1 cellular context compared by ENCODE assay signal in genomic region chr2:215702116-215702905, GRCh38.
TF ChIP-seq lines count a peak whose summit lies in the region.

No MANE protein-coding gene starts in this region.

TF ChIP-seq in HepG2, 621 proteins besides CTCF, POLR2A, EP300 and RAD21 (continued from another document and continues in another):
- TF ChIP-seq, protein P1, sequence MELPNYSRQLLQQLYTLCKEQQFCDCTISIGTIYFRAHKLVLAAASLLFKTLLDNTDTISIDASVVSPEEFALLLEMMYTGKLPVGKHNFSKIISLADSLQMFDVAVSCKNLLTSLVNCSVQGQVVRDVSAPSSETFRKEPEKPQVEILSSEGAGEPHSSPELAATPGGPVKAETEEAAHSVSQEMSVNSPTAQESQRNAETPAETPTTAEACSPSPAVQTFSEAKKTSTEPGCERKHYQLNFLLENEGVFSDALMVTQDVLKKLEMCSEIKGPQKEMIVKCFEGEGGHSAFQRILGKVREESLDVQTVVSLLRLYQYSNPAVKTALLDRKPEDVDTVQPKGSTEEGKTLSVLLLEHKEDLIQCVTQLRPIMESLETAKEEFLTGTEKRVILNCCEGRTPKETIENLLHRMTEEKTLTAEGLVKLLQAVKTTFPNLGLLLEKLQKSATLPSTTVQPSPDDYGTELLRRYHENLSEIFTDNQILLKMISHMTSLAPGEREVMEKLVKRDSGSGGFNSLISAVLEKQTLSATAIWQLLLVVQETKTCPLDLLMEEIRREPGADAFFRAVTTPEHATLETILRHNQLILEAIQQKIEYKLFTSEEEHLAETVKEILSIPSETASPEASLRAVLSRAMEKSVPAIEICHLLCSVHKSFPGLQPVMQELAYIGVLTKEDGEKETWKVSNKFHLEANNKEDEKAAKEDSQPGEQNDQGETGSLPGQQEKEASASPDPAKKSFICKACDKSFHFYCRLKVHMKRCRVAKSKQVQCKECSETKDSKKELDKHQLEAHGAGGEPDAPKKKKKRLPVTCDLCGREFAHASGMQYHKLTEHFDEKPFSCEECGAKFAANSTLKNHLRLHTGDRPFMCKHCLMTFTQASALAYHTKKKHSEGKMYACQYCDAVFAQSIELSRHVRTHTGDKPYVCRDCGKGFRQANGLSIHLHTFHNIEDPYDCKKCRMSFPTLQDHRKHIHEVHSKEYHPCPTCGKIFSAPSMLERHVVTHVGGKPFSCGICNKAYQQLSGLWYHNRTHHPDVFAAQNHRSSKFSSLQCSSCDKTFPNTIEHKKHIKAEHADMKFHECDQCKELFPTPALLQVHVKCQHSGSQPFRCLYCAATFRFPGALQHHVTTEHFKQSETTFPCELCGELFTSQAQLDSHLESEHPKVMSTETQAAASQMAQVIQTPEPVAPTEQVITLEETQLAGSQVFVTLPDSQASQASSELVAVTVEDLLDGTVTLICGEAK (IDR thresholded peaks at IDR 0.05), result no peak
- TF ChIP-seq, protein P1 (CRISPR knock-in tag; IDR thresholded peaks at IDR 0.05), result no peak
- TF ChIP-seq STAT5B (CRISPR knock-in tag; IDR thresholded peaks at IDR 0.05) (no peak), ZNF530 (CRISPR knock-in tag; IDR thresholded peaks at IDR 0.05; ENCODE audit: low read depth) (no peak), GATAD2A (CRISPR knock-in tag; IDR thresholded peaks at IDR 0.05) (peak; percentile 66), KMT2B (CRISPR knock-in tag; IDR thresholded peaks at IDR 0.05) (no peak), NR2F2 (IDR thresholded peaks at IDR 0.05; ENCODE audit: borderline replicate concordance, low read depth) (no peak), BRCA1 (CRISPR knock-in tag; IDR thresholded peaks at IDR 0.05) (no peak), ZNF235 (CRISPR knock-in tag; IDR thresholded peaks at IDR 0.05; ENCODE audit: borderline replicate concordance) (no peak), STAT6 (CRISPR knock-in tag; IDR thresholded peaks at IDR 0.05; ENCODE audit: borderline replicate concordance) (no peak), ZNF660 (CRISPR knock-in tag; IDR thresholded peaks at IDR 0.05; ENCODE audit: borderline replicate concordance, low read depth) (no peak), YEATS2 (CRISPR knock-in tag; IDR thresholded peaks at IDR 0.05; ENCODE audit: borderline replicate concordance) (no peak), HOXA3 (CRISPR knock-in tag; IDR thresholded peaks at IDR 0.05) (peak; percentile 50), ZNF687 (CRISPR knock-in tag; IDR thresholded peaks at IDR 0.05) (no peak), PBX3 (CRISPR knock-in tag; IDR thresholded peaks at IDR 0.05; ENCODE audit: borderline replicate concordance) (no peak), ZNF672 (CRISPR knock-in tag; IDR thresholded peaks at IDR 0.05) (no peak), HOMEZ (CRISPR knock-in tag; IDR thresholded peaks at IDR 0.05; ENCODE audit: low read depth) (peak; percentile 91), SMARCC2 (IDR thresholded peaks at IDR 0.05) (no peak), KLF9 (CRISPR knock-in tag; IDR thresholded peaks at IDR 0.05; ENCODE audit: low read depth) (no peak), ZNF567 (CRISPR knock-in tag; IDR thresholded peaks at IDR 0.05; ENCODE audit: borderline replicate concordance) (no peak), ZNF136 (CRISPR knock-in tag; IDR thresholded peaks at IDR 0.05; ENCODE audit: low read depth) (no peak), FOXJ3 (CRISPR knock-in tag; IDR thresholded peaks at IDR 0.05; ENCODE audit: borderline replicate concordance) (peak; percentile 70; the same call in 1 of the 2 replicates), ZBTB1 (CRISPR knock-in tag; IDR thresholded peaks at IDR 0.05; ENCODE audit: borderline replicate concordance) (no peak), ARHGAP35 (CRISPR knock-in tag; IDR thresholded peaks at IDR 0.05; ENCODE audit: borderline replicate concordance) (no peak), ZNF30 (CRISPR knock-in tag; IDR thresholded peaks at IDR 0.05) (no peak), WIZ (CRISPR knock-in tag; IDR thresholded peaks at IDR 0.05) (no peak), HDAC2 (CRISPR knock-in tag; IDR thresholded peaks at IDR 0.05) (peak; percentile 58; the same call in 1 of the 2 replicates), GTF3A (CRISPR knock-in tag; conservative IDR thresholded peaks at IDR 0.05) (no peak), TFDP1 (CRISPR knock-in tag; IDR thresholded peaks at IDR 0.05; ENCODE audit: borderline replicate concordance) (no peak), ZNF143 (CRISPR knock-in tag; IDR thresholded peaks at IDR 0.05) (no peak), NR2F6 (IDR thresholded peaks at IDR 0.05) (no peak), NR2F6 (CRISPR knock-in tag; IDR thresholded peaks at IDR 0.05) (0 out of 2 replicates have a peak, but pooled peaks have one; percentile 10), NFKBIZ (CRISPR knock-in tag; IDR thresholded peaks at IDR 0.05) (peak; percentile 63; the same call in 1 of the 2 replicates), AGO1 (IDR thresholded peaks at IDR 0.05; ENCODE audit: low read depth, low read length, poor library complexity, severe bottlenecking) (no peak), SP5 (CRISPR knock-in tag; IDR thresholded peaks at IDR 0.05; ENCODE audit: borderline replicate concordance, low read depth) (no peak), ZBTB7A (CRISPR knock-in tag; IDR thresholded peaks at IDR 0.05) (no peak), ZFP36 (IDR thresholded peaks at IDR 0.05; ENCODE audit: borderline replicate concordance, low read depth, low read length, partially characterized antibody) (no peak)
- TF ChIP-seq, protein P2, sequence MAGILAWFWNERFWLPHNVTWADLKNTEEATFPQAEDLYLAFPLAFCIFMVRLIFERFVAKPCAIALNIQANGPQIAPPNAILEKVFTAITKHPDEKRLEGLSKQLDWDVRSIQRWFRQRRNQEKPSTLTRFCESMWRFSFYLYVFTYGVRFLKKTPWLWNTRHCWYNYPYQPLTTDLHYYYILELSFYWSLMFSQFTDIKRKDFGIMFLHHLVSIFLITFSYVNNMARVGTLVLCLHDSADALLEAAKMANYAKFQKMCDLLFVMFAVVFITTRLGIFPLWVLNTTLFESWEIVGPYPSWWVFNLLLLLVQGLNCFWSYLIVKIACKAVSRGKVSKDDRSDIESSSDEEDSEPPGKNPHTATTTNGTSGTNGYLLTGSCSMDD (CRISPR knock-in tag; IDR thresholded peaks at IDR 0.05), result no peak
- TF ChIP-seq, protein P3, sequence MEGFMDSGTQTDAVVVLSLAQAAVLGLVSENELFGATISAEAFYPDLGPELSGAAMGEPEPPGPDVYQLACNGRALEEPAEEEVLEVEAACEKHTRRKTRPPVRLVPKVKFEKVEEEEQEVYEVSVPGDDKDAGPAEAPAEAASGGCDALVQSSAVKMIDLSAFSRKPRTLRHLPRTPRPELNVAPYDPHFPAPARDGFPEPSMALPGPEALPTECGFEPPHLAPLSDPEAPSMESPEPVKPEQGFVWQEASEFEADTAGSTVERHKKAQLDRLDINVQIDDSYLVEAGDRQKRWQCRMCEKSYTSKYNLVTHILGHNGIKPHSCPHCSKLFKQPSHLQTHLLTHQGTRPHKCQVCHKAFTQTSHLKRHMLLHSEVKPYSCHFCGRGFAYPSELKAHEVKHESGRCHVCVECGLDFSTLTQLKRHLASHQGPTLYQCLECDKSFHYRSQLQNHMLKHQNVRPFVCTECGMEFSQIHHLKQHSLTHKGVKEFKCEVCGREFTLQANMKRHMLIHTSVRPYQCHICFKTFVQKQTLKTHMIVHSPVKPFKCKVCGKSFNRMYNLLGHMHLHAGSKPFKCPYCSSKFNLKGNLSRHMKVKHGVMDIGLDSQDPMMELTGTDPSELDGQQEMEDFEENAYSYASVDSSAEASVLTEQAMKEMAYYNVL (CRISPR knock-in tag; IDR thresholded peaks at IDR 0.05; ENCODE audit: borderline replicate concordance), result no peak
